Comparison of ENCODE assay signal across 8 cellular contexts in the genomic region with DNA sequence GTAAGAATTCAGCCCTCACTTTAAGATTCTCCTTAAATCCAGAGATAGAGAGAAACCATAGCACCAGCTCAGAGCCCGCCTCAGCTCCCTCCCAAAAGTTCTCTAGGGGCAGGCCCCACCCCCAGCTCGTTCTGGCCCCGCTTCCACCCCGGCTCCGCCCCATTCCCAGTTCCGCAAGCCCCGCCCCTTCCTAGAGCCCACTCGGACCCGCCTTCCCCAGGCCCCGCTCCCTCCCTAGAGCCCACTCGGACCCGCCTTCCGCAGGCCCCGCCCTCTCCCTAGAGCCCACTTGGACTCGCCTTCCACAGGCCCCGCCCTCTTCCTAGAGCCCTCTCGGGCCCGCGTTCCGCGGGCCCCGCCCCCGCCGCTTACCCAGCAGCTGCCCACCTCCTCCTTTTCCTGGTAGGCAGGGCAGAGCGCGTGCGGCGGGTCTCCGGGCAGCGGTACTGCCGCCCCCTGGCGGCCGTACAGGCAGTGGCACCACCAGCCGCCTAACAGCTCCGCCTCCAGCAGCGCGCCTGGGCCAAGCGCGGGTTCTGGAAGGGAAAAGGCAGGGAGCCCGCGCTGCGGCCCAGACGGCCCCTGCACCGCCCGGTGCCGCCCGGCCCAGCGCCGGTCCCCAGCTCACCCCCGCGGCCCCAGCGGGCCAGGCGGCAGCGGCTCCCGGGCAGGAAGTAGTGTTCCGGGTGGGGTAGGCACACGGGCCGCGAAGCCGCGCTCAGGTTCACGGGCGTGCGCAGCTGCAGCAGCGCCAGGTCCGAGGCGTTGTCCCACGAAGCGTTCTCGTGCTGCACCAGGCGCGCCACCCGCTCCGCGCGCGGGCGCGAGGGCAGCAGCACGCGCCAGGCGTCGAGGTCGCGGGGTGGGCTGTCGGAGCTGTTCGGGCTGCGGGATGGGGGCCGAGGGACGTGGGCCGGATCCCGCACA. TPM values are rescaled to one million over a fixed set of nuclear protein-coding genes. Genes with fewer than 3 reads are reported as not detected.
DNase-seq lines count a peak whose midpoint lies in the region; ATAC-seq and TF ChIP-seq lines count a peak whose summit lies in the region.

No MANE protein-coding gene starts in this region.

- H3K4me3 Mint-ChIP-seq in natural killer cell = peak overlapping the region; percentile 75

- peak overlapping the region; percentile 76 to 82 for H3K27ac Mint-ChIP-seq in natural killer cell

- H3K27me3 Mint-ChIP-seq in natural killer cell (ENCODE audit: low read depth in 2 of 2) = no peaks in the 10 kb centered on the region

- no peaks in the 10 kb centered on the region for H3K36me3 Mint-ChIP-seq in natural killer cell

- peak; percentile 66 for TF ChIP-seq CTCF in fibroblast of mammary gland (conservative IDR thresholded peaks at IDR 0.05; ENCODE audit: control insufficient read depth, insufficient read depth, low read depth, low read length)
- TF ChIP-seq CTCF in natural killer cell (IDR thresholded peaks at IDR 0.05) = peak; percentile 87

- H3K4me3 ChIP-seq in fibroblast of mammary gland (ENCODE audit: control insufficient read depth, low read depth, low read length) = peak overlapping the region; percentile 20

- peak; percentile 99 for DNase-seq in EH (ENCODE audit: low read depth)
- DNase-seq in GOT3 (lab: John Stamatoyannopoulos, UW) = peak; percentile 95
- DNase-seq in LHCN-M2 (ENCODE audit: low read depth) = peak; percentile 98
- peak; percentile 98 for DNase-seq in RKO (ENCODE audit: low spot score)
- DNase-seq in activated T-helper 1 cell treated with anti-CD3 and anti-CD28 coated beads, Interleukin-2, amount 50 U/mL, for 16 hours (ENCODE audit: low read depth in 1 of 2, low spot score in 1 of 2) = peak; percentile 92 to 96
- DNase-seq in fibroblast of mammary gland (ENCODE audit: low read depth) = peak; percentile 98
- peak; percentile 86 for DNase-seq in natural killer cell
- DNase-seq in stimulated activated naive CD4-positive, alpha-beta T cell (lab: John Stamatoyannopoulos, UW) = peak; percentile 93 to 98 (median 96)

- intact Hi-C loops in natural killer cell (cut with micrococcal nuclease) = loop anchor here (1.0 to 5.0 kb wide), 4 partner anchors 35 to 300 kb away; partner anchors contain the start of genes BCKDK, HSD3B7 and ZNF843

- H3K9me3 Mint-ChIP-seq in natural killer cell = no peaks in the 10 kb centered on the region

- peaks cover 15 to 22% of the 10 kb centered on the region in 2 donors for H3K4me1 Mint-ChIP-seq in natural killer cell

- ATAC-seq in natural killer cell = peak; percentile 86 to 97 (median 88)

RNA-seq across cellular contexts. Expression of gene PRSS8, which starts 6.8 kb away (rescaled TPM):
- not detected in 2 replicates for total RNA-seq in LHCN-M2 (2014; rRNA removed)
- not detected for polyA plus RNA-seq in LHCN-M2 (2012)
- total RNA-seq in natural killer cell = not detected

RNA-seq across cellular contexts. Expression of gene PRSS36, which starts 7.5 kb away (rescaled TPM):
- total RNA-seq in LHCN-M2 (2014; rRNA removed) = 0.40 and 0.64 TPM in 2 replicates
- polyA plus RNA-seq in LHCN-M2 (2012) = 0.62 TPM
- total RNA-seq in natural killer cell = 1 to 10 TPM; 2.1 to 3.5 (median 2.3) TPM

RNA-seq across cellular contexts. Expression of gene KAT8, which starts 24.9 kb away (rescaled TPM):
- total RNA-seq in LHCN-M2 (2014; rRNA removed) (30.5 and 30.7 TPM in 2 replicates), natural killer cell (100 to 1,000 TPM in 1 of 3 donors, 10 to 100 TPM in 2; 90.6 to 101 (median 93.4) TPM)
- 16.7 TPM for polyA plus RNA-seq in LHCN-M2 (2012)

RNA-seq across cellular contexts. Expression of gene BCKDK, which starts 34.2 kb away (rescaled TPM):
- 199 and 204 TPM in 2 replicates for total RNA-seq in LHCN-M2 (2014; rRNA removed)
- 116 TPM for polyA plus RNA-seq in LHCN-M2 (2012)
- 10 to 100 TPM in 2 of 3 donors, 1 to 10 TPM in 1; 9.9 to 16.3 (median 12.1) TPM for total RNA-seq in natural killer cell

RNA-seq across cellular contexts. Expression of gene FUS, which starts 37.6 kb away (rescaled TPM):
- total RNA-seq in LHCN-M2 (2014; rRNA removed) (42.3 and 58.2 TPM in 2 replicates), natural killer cell (100 to 1,000 TPM; 872 to 934 (median 918) TPM)
- polyA plus RNA-seq in LHCN-M2 (2012) = 552 TPM

Comparison
In these comparisons a context has a peak if more than half of its experiments do, and no peak if none do; other contexts are left out.
1. Peak in every context shown above with its lines: DNase-seq, ATAC-seq and H3K4me3 ChIP-seq.